10 cellular contexts compared by ENCODE assay signal in genomic region chr9:121556580-121556979, GRCh38. TPM values are rescaled to one million over a fixed set of nuclear protein-coding genes. Genes with fewer than 3 reads are reported as not detected.
DNase-seq lines count a peak whose midpoint lies in the region; ATAC-seq and TF ChIP-seq lines count a peak whose summit lies in the region.
"Had no signal": no experiment of that assay in that cellular context is flagged by ENCODE, and none has a peak within 500 bp of the region (broad histone marks: within the 10 kb centered on the region; RNA-seq: fewer than 3 reads in every experiment).

No MANE protein-coding gene starts in this region.

- 12% methylated on average over 5 of the region's 5 CpGs for WGBS in smooth muscle cell (ENCODE audit: low lambda C conversion rate)
- 18% methylated on average over 5 of the region's 5 CpGs for WGBS in suprapubic skin

- peak overlapping the region in 4 of 5 experiments; percentile 56 to 90 (median 82) for H3K27ac Mint-ChIP-seq in brain

- no peaks in the 10 kb centered on the region for H3K9me3 ChIP-seq in smooth muscle cell (replicated peaks; ENCODE audit: low read depth)
- H3K9me3 ChIP-seq in suprapubic skin, result no peaks in the 10 kb centered on the region

- peaks cover 25% of the 10 kb centered on the region for H3K4me1 Mint-ChIP-seq in brain

- H3K4me3 ChIP-seq in HFF-Myc (replicated peaks; ENCODE audit: low read depth, low read length) (no peak overlapping the region), smooth muscle cell (no peak overlapping the region), suprapubic skin (no peak overlapping the region)

- H3K27ac ChIP-seq in smooth muscle cell (ENCODE audit: low read depth) (peak overlapping the region; percentile 91), suprapubic skin (no peak overlapping the region)

- H3F3A ChIP-seq in smooth muscle cell (ENCODE audit: low read depth), result peaks cover 7% of the 10 kb centered on the region

- H2AFZ ChIP-seq in smooth muscle cell (ENCODE audit: low read depth), result no peak overlapping the region

- no peaks in the 10 kb centered on the region for H3K36me3 ChIP-seq in smooth muscle cell (ENCODE audit: low read depth)
- no peaks in the 10 kb centered on the region for H3K36me3 ChIP-seq in suprapubic skin

- H4K20me1 ChIP-seq in smooth muscle cell (ENCODE audit: low read depth), result no peaks in the 10 kb centered on the region

- peaks cover 0 to 2% (median 0%) of the 10 kb centered on the region in 5 experiments for H3K9me3 Mint-ChIP-seq in brain

- no peak for TF ChIP-seq CTCF in HFF-Myc (IDR thresholded peaks at IDR 0.05; ENCODE audit: low read depth, low read length, missing control alignments)
- TF ChIP-seq CTCF in brain (conservative IDR thresholded peaks at IDR 0.05), result no peak
- TF ChIP-seq CTCF in smooth muscle cell (IDR thresholded peaks at IDR 0.05; ENCODE audit: borderline replicate concordance, insufficient read depth, poor library complexity, severe bottlenecking), result no peak
- TF ChIP-seq CTCF in suprapubic skin (IDR thresholded peaks at IDR 0.05), result no peak

- H3K36me3 Mint-ChIP-seq in brain, result no peaks in the 10 kb centered on the region

- peak; percentile 48 for DNase-seq in HFF-Myc (ENCODE audit: extremely low read depth, low read depth)
- peak; percentile 80 for DNase-seq in hepatic stellate cell (ENCODE audit: low spot score)
- DNase-seq in smooth muscle cell (lab: John Stamatoyannopoulos, UW; ENCODE audit: unreplicated experiment), result no peak
- DNase-seq in T-helper 9 cell, result no peak
- DNase-seq in suprapubic skin (ENCODE audit: low spot score in 2 of 2), result no peak
- no peak for DNase-seq in NCI-H1417 treated with DMSO at 0.1 percent for 48 hours (lab: John Stamatoyannopoulos, UW)
- DNase-seq: activated gamma-delta T cell had no signal

- no peak overlapping the region for H3K9ac ChIP-seq in smooth muscle cell (ENCODE audit: low read depth)

- no peak for TF ChIP-seq EP300 in suprapubic skin (IDR thresholded peaks at IDR 0.05)

- peak overlapping the region in 2 of 5 experiments; percentile 36 to 61 for H3K4me3 Mint-ChIP-seq in brain

- H3K27me3 ChIP-seq in smooth muscle cell (ENCODE audit: low read depth), result no peaks in the 10 kb centered on the region
- H3K27me3 ChIP-seq in suprapubic skin, result no peaks in the 10 kb centered on the region

- no peak overlapping the region for H3K4me2 ChIP-seq in smooth muscle cell

- no peak for ATAC-seq in GM18907 (IDR thresholded peaks at IDR 0.05; ENCODE audit: unreplicated experiment)

- TF ChIP-seq POLR2A in suprapubic skin (IDR thresholded peaks at IDR 0.05), result no peak

- peaks cover 17% of the 10 kb centered on the region for H3K27me3 Mint-ChIP-seq in brain

- H3K4me1 ChIP-seq in smooth muscle cell (ENCODE audit: low read depth) (peaks cover 25% of the 10 kb centered on the region), suprapubic skin (peaks cover 35% of the 10 kb centered on the region)

- H3K79me2 ChIP-seq in smooth muscle cell (ENCODE audit: low read depth), result no peaks in the 10 kb centered on the region

RNA-seq across cellular contexts. Expression of gene GGTA1, which starts 56.9 kb away (rescaled TPM):
- 6.2 TPM for polyA plus RNA-seq in brain (ENCODE audit: insufficient read depth, low read depth, low replicate concordance)
- total RNA-seq in smooth muscle cell, result 0.22 TPM in 1 of 2 replicates, not detected in the other
- 0.38 and 0.73 TPM in 2 replicates for polyA plus RNA-seq in smooth muscle cell
- total RNA-seq in suprapubic skin, result 1 to 10 TPM; 5.8 to 8.6 (median 6.5) TPM
- total RNA-seq: SK-MEL-5 had no signal

Comparison
In these comparisons a context has a peak if more than half of its experiments do, and no peak if none do; other contexts are left out.
1. DNase-seq: peak in HFF-Myc (single experiment) and hepatic stellate cell (single experiment); none in smooth muscle cell (single experiment), T-helper 9 cell (single experiment), suprapubic skin (0 of 2) and NCI-H1417 treated with DMSO at 0.1 percent for 48 hours (single experiment).